1 cellular context compared by ENCODE assay signal in the genomic region with DNA sequence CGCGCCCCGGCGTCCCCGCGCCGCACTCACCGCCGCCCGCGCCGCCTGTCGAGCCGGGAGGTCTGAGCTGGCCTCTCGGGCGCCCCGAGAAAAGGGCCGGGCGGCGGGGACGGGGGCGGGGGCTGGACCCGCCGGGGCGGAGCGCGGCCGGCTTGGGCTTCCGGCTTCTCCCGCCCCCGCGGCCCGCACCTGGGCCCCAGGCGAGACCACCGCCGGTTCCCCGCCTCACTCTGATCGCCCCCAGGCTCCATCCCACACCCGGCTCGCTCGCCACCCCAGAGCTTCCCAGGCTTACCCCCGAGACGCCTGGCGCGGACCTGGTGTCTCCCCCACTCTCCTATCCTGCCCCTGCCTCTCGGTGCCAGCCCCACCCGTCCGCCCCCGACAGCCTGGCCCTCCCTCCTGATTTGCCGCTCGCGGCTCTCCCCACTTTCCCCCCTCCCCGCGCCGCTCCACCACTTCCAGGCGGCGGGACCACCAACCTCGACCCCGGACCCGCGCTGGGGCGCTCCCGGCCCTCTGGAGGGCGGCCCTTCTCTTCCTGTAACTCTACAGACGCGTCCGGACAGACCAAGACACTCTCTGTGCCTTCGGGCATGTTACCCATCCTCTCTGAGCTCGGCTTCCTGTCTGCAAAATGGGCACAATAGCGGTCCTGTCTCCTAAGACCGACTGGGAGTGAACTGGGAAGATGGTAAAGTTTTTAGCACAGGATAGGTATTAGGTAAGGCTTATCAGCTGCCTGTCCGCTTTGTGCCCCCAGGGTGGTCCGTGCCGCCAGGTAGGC.
TF ChIP-seq lines count a peak whose summit lies in the region.

A gene (minus strand): TSS at position 64 of the 787 bp plus-strand sequence. CDS start 30,189 bp downstream, outside the sequence.

TF ChIP-seq in GM12878, 131 proteins besides CTCF, POLR2A, EP300 and RAD21 (continued from another document):
- TF ChIP-seq EGR1 (IDR thresholded peaks at IDR 0.05; ENCODE audit: borderline replicate concordance in 1 of 2, low read depth in 2 of 2, low read length in 2 of 2) (peak in 1 of 2 experiments; percentile 96; a peak in 2 of 3 replicates), POLR2AphosphoS2 (IDR thresholded peaks at IDR 0.05; ENCODE audit: low read depth, low read length) (peak; percentile 69; the same call in 1 of the 2 replicates), CHD2 (IDR thresholded peaks at IDR 0.05; ENCODE audit: borderline replicate concordance, low read depth, low read length) (no peak), RBBP5 (conservative IDR thresholded peaks at IDR 0.05) (no peak), NR2C1 (IDR thresholded peaks at IDR 0.05) (0 out of 2 replicates have a peak, but pooled peaks have one; percentile 23), MXI1 (IDR thresholded peaks at IDR 0.05; ENCODE audit: low read depth, low read length) (no peak; the same call in 1 of the 2 replicates), TCF12 (IDR thresholded peaks at IDR 0.05; ENCODE audit: low read depth, low read length) (no peak), SPI1 (IDR thresholded peaks at IDR 0.05; ENCODE audit: borderline replicate concordance, insufficient read depth, low read depth, low read length) (no peak), HDGF (IDR thresholded peaks at IDR 0.05) (peak; percentile 92), BCL11A (IDR thresholded peaks at IDR 0.05; ENCODE audit: low read depth, low read length) (no peak), TCF3 (IDR thresholded peaks at IDR 0.05; ENCODE audit: borderline replicate concordance, insufficient read depth, low read depth, low read length) (0 out of 2 replicates have a peak, but pooled peaks have one; percentile 31), NFXL1 (IDR thresholded peaks at IDR 0.05; ENCODE audit: borderline replicate concordance) (no peak), SRF (IDR thresholded peaks at IDR 0.05; ENCODE audit: low read depth in 2 of 2, low read length in 2 of 2) (0 out of 4 replicates have a peak, but pooled peaks of 1 of the 2 experiments have one; percentile 4), RFX5 (IDR thresholded peaks at IDR 0.05; ENCODE audit: low read depth, low read length) (no peak), BHLHE40 (IDR thresholded peaks at IDR 0.05; ENCODE audit: borderline replicate concordance in 1 of 2, low read depth in 2 of 2, low read length in 1 of 2) (0 out of 4 replicates have a peak, but pooled peaks of 1 of the 2 experiments have one; percentile 31), MTA2 (IDR thresholded peaks at IDR 0.05; ENCODE audit: low read depth) (0 out of 2 replicates have a peak, but pooled peaks have one; percentile 28), ZNF217 (IDR thresholded peaks at IDR 0.05) (peak; percentile 69; the same call in 1 of the 2 replicates), NBN (IDR thresholded peaks at IDR 0.05) (peak; percentile 82), MEF2A (IDR thresholded peaks at IDR 0.05; ENCODE audit: insufficient read depth, low read depth, low read length) (no peak), IKZF2 (IDR thresholded peaks at IDR 0.05) (peak; percentile 23 to 50; a peak in 2 of 4 replicates), ZNF24 (IDR thresholded peaks at IDR 0.05) (no peak), PAX8 (IDR thresholded peaks at IDR 0.05) (no peak), IKZF1 (conservative IDR thresholded peaks at IDR 0.05) (peak; percentile 42), TARDBP (IDR thresholded peaks at IDR 0.05; ENCODE audit: borderline replicate concordance) (no peak), EED (IDR thresholded peaks at IDR 0.05; ENCODE audit: low read depth) (peak; percentile 41; the same call in 1 of the 2 replicates), TAF1 (IDR thresholded peaks at IDR 0.05; ENCODE audit: borderline replicate concordance, low read depth, low read length) (peak; percentile 66; the same call in 1 of the 2 replicates), RCOR1 (conservative IDR thresholded peaks at IDR 0.05; ENCODE audit: low read depth, low read length) (no peak), BACH1 (IDR thresholded peaks at IDR 0.05; ENCODE audit: borderline replicate concordance) (0 out of 2 replicates have a peak, but pooled peaks have one; percentile 84), LARP7 (IDR thresholded peaks at IDR 0.05) (0 out of 2 replicates have a peak, but pooled peaks have one; percentile 1), YY1 (IDR thresholded peaks at IDR 0.05; ENCODE audit: low read depth, low read length) (peak; percentile 48)
- TF ChIP-seq, protein P1, sequence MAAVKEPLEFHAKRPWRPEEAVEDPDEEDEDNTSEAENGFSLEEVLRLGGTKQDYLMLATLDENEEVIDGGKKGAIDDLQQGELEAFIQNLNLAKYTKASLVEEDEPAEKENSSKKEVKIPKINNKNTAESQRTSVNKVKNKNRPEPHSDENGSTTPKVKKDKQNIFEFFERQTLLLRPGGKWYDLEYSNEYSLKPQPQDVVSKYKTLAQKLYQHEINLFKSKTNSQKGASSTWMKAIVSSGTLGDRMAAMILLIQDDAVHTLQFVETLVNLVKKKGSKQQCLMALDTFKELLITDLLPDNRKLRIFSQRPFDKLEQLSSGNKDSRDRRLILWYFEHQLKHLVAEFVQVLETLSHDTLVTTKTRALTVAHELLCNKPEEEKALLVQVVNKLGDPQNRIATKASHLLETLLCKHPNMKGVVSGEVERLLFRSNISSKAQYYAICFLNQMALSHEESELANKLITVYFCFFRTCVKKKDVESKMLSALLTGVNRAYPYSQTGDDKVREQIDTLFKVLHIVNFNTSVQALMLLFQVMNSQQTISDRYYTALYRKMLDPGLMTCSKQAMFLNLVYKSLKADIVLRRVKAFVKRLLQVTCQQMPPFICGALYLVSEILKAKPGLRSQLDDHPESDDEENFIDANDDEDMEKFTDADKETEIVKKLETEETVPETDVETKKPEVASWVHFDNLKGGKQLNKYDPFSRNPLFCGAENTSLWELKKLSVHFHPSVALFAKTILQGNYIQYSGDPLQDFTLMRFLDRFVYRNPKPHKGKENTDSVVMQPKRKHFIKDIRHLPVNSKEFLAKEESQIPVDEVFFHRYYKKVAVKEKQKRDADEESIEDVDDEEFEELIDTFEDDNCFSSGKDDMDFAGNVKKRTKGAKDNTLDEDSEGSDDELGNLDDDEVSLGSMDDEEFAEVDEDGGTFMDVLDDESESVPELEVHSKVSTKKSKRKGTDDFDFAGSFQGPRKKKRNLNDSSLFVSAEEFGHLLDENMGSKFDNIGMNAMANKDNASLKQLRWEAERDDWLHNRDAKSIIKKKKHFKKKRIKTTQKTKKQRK (IDR thresholded peaks at IDR 0.05; ENCODE audit: low read depth, low read length), result no peak
- TF ChIP-seq, protein P2, sequence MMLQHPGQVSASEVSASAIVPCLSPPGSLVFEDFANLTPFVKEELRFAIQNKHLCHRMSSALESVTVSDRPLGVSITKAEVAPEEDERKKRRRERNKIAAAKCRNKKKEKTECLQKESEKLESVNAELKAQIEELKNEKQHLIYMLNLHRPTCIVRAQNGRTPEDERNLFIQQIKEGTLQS (IDR thresholded peaks at IDR 0.05; ENCODE audit: borderline replicate concordance, extremely low read depth, low read depth, low read length), result no peak
- TF ChIP-seq, protein P3, sequence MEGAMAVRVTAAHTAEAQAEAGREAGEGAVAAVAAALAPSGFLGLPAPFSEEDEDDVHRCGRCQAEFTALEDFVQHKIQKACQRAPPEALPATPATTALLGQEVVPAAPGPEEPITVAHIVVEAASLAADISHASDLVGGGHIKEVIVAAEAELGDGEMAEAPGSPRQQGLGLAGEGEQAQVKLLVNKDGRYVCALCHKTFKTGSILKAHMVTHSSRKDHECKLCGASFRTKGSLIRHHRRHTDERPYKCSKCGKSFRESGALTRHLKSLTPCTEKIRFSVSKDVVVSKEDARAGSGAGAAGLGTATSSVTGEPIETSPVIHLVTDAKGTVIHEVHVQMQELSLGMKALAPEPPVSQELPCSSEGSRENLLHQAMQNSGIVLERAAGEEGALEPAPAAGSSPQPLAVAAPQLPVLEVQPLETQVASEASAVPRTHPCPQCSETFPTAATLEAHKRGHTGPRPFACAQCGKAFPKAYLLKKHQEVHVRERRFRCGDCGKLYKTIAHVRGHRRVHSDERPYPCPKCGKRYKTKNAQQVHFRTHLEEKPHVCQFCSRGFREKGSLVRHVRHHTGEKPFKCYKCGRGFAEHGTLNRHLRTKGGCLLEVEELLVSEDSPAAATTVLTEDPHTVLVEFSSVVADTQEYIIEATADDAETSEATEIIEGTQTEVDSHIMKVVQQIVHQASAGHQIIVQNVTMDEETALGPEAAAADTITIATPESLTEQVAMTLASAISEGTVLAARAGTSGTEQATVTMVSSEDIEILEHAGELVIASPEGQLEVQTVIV (IDR thresholded peaks at IDR 0.05; ENCODE audit: borderline replicate concordance, partially characterized antibody), result no peak
- TF ChIP-seq, protein P4, sequence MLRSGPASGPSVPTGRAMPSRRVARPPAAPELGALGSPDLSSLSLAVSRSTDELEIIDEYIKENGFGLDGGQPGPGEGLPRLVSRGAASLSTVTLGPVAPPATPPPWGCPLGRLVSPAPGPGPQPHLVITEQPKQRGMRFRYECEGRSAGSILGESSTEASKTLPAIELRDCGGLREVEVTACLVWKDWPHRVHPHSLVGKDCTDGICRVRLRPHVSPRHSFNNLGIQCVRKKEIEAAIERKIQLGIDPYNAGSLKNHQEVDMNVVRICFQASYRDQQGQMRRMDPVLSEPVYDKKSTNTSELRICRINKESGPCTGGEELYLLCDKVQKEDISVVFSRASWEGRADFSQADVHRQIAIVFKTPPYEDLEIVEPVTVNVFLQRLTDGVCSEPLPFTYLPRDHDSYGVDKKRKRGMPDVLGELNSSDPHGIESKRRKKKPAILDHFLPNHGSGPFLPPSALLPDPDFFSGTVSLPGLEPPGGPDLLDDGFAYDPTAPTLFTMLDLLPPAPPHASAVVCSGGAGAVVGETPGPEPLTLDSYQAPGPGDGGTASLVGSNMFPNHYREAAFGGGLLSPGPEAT (IDR thresholded peaks at IDR 0.05; ENCODE audit: low read depth), result peak; percentile 47
- TF ChIP-seq, protein P5, sequence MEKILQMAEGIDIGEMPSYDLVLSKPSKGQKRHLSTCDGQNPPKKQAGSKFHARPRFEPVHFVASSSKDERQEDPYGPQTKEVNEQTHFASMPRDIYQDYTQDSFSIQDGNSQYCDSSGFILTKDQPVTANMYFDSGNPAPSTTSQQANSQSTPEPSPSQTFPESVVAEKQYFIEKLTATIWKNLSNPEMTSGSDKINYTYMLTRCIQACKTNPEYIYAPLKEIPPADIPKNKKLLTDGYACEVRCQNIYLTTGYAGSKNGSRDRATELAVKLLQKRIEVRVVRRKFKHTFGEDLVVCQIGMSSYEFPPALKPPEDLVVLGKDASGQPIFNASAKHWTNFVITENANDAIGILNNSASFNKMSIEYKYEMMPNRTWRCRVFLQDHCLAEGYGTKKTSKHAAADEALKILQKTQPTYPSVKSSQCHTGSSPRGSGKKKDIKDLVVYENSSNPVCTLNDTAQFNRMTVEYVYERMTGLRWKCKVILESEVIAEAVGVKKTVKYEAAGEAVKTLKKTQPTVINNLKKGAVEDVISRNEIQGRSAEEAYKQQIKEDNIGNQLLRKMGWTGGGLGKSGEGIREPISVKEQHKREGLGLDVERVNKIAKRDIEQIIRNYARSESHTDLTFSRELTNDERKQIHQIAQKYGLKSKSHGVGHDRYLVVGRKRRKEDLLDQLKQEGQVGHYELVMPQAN (conservative IDR thresholded peaks at IDR 0.05), result no peak; the same call in 1 of the 2 replicates
- TF ChIP-seq, protein P6, sequence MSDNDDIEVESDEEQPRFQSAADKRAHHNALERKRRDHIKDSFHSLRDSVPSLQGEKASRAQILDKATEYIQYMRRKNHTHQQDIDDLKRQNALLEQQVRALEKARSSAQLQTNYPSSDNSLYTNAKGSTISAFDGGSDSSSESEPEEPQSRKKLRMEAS (IDR thresholded peaks at IDR 0.05; ENCODE audit: low read depth, low read length), result no peak; the same call in 1 of the 2 replicates
- TF ChIP-seq, protein P7, sequence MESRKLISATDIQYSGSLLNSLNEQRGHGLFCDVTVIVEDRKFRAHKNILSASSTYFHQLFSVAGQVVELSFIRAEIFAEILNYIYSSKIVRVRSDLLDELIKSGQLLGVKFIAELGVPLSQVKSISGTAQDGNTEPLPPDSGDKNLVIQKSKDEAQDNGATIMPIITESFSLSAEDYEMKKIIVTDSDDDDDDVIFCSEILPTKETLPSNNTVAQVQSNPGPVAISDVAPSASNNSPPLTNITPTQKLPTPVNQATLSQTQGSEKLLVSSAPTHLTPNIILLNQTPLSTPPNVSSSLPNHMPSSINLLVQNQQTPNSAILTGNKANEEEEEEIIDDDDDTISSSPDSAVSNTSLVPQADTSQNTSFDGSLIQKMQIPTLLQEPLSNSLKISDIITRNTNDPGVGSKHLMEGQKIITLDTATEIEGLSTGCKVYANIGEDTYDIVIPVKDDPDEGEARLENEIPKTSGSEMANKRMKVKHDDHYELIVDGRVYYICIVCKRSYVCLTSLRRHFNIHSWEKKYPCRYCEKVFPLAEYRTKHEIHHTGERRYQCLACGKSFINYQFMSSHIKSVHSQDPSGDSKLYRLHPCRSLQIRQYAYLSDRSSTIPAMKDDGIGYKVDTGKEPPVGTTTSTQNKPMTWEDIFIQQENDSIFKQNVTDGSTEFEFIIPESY (IDR thresholded peaks at IDR 0.05), result no peak
